ENCODE assay signal across 28 cellular contexts in genomic region chr2:16045653-16046352, GRCh38.
DNase-seq lines count a peak whose midpoint lies in the region; TF ChIP-seq lines count a peak whose summit lies in the region.
"Had no signal": no experiment of that assay in that cellular context is flagged by ENCODE, and none has a peak within 500 bp of the region (broad histone marks: within the 10 kb centered on the region; RNA-seq: fewer than 3 reads in every experiment).

No MANE protein-coding gene starts in this region.

- no peaks in the 10 kb centered on the region for H3K27me3 ChIP-seq in BE2C
- H3K27me3 ChIP-seq: BLaER1; BLaER1 treated with 17β-estradiol and CSF1 and Interleukin-3, amounts not matched to agents 10 nM and 100 nM had no signal

- no peak for TF ChIP-seq CTCF in BE2C (IDR thresholded peaks at IDR 0.05; ENCODE audit: low read depth, low read length)

- H3K9me3 ChIP-seq in BE2C: peaks cover 19% of the 10 kb centered on the region
- H3K9me3 ChIP-seq: A549, Caco-2 had no signal

- H3K4me3 ChIP-seq in BE2C (ENCODE audit: low read depth, low read length): no peak overlapping the region
- H3K4me3 ChIP-seq: A549; BLaER1; BLaER1 treated with 17β-estradiol and CSF1 and Interleukin-3, amounts not matched to agents 10 nM and 100 nM had no signal

- H3K4me1 ChIP-seq in BE2C: peaks cover 19% of the 10 kb centered on the region
- H3K4me1 ChIP-seq: A549, BLaER1 had no signal

- H3K36me3 ChIP-seq in BE2C: no peaks in the 10 kb centered on the region
- H3K36me3 ChIP-seq: BLaER1; BLaER1 treated with 17β-estradiol and CSF1 and Interleukin-3, amounts not matched to agents 10 nM and 100 nM had no signal

- DNase-seq in BE2C (peak; percentile 0), NCI-H226 (peak; percentile 48), SK-N-DZ (ENCODE audit: low spot score) (peak; percentile 96), mesenteric fat pad (ENCODE audit: low spot score) (no peak), cerebellum (ENCODE audit: low spot score) (no peak)
- no peak for DNase-seq in central memory CD4-positive, alpha-beta T cell
- DNase-seq: 8988T; ACHN; AML-193; C1 segment of cervical spinal cord; Caco-2; Calu3; CD4-positive, alpha-beta memory T cell; CD4-positive, alpha-beta T cell; CD4-positive, CD25-positive, alpha-beta regulatory T cell; CD8-positive, alpha-beta memory T cell; CD8-positive, alpha-beta T cell; COR-L47; DMS 273 treated with DMSO at 0.1 percent for 48 hours; DMS153; DMS53; DMS79; DMS79 treated with DMSO at 0.1 percent for 48 hours; DND-41; EL had no signal

Comparison
In these comparisons a context has a peak if more than half of its experiments do, and no peak if none do; other contexts are left out.
1. DNase-seq: peak in BE2C (single experiment), NCI-H226 (single experiment) and SK-N-DZ (single experiment); none in mesenteric fat pad (single experiment), central memory CD4-positive, alpha-beta T cell (single experiment) and cerebellum (single experiment).